Comparison of ENCODE assay signal across 17 cellular contexts in genomic region chr6:33049323-33049722, GRCh38. TPM values are rescaled to one million over a fixed set of nuclear protein-coding genes. Genes with fewer than 3 reads are reported as not detected.
A peak's percentile ranks its signal among the peaks of the same experiment; 100 is the strongest.
DNase-seq lines count a peak whose midpoint lies in the region; ATAC-seq, FAIRE-seq and TF ChIP-seq lines count a peak whose summit lies in the region.
"Had no signal": no experiment of that assay in that cellular context is flagged by ENCODE, and none has a peak within 500 bp of the region (broad histone marks: within the 10 kb centered on the region; RNA-seq: fewer than 3 reads in every experiment).

No MANE protein-coding gene starts in this region.

- H3K4me2 ChIP-seq in hepatocyte = no peak overlapping the region

- H4K20me1 ChIP-seq in hepatocyte (ENCODE audit: insufficient read depth, poor library complexity, severe bottlenecking) = no peaks in the 10 kb centered on the region

- no peaks in the 10 kb centered on the region for H3K36me3 ChIP-seq in hepatocyte (replicated peaks; ENCODE audit: insufficient read depth, low read depth)
- H3K36me3 ChIP-seq: SJCRH30 had no signal

- in situ Hi-C loops in SK-MEL-5 (cut with HindIII; ENCODE audit: low pct_unique_long_range_greater_than_20kb, low sequenced_read_pairs) = no loop called here

- TF ChIP-seq CTCF in AG09309 (IDR thresholded peaks at IDR 0.05; ENCODE audit: control insufficient read depth, insufficient read depth, low read depth, low read length, missing control alignments) (peak; percentile 19), hepatocyte (IDR thresholded peaks at IDR 0.05; ENCODE audit: poor library complexity) (peak; percentile 17)

- DNase-seq in AG09309 (ENCODE audit: low read depth) (no peak), GM18507 (ENCODE audit: extremely low spot score, insufficient read length, low read depth) (no peak), SK-MEL-5 (ENCODE audit: low read depth, low spot score) (peak; percentile 5), hepatocyte (ENCODE audit: low spot score) (no peak), NCI-H2196 (lab: John Stamatoyannopoulos, UW; ENCODE audit: unreplicated experiment) (no peak), frontal cortex (ENCODE audit: low spot score in 2 of 2) (no peak), H4 (ENCODE audit: low spot score) (no peak)
- DNase-seq: activated naive CD8-positive, alpha-beta T cell treated with anti-CD3 and anti-CD28 coated beads for 36 hours; kidney glomerular epithelial cell; NCI-H146; NCI-H774; SJCRH30; stimulated activated CD4-positive, alpha-beta T cell treated with anti-CD3 and anti-CD28 coated beads, Interleukin-4, amount 100 ng/mL, for 1 hour; stimulated activated naive CD4-positive, alpha-beta T cell had no signal

- WGBS in hepatocyte (ENCODE audit: low lambda C conversion rate, missing lambda C conversion rate) = 36% methylated on average over 6 of the region's 6 CpGs

- no peak overlapping the region for H2AFZ ChIP-seq in hepatocyte

- H3K27ac ChIP-seq in hepatocyte = no peak overlapping the region

- H3K9me2 ChIP-seq in hepatocyte (replicated peaks; ENCODE audit: insufficient read depth) = no peaks in the 10 kb centered on the region

- no peaks in the 10 kb centered on the region for H3K9me3 ChIP-seq in hepatocyte (ENCODE audit: low read depth)

- H3K4me1 ChIP-seq in hepatocyte (ENCODE audit: insufficient read depth) = no peaks in the 10 kb centered on the region

- ATAC-seq in HG02623 (IDR thresholded peaks at IDR 0.05; ENCODE audit: unreplicated experiment) = no peak

- peaks cover 4% of the 10 kb centered on the region for H3K27me3 ChIP-seq in hepatocyte
- H3K27me3 ChIP-seq: SJCRH30 had no signal

- H3K4me3 ChIP-seq in AG09309 (ENCODE audit: control insufficient read depth, low read depth, low read length) (no peak overlapping the region), hepatocyte (no peak overlapping the region)
- H3K4me3 ChIP-seq: SJCRH30 had no signal

- FAIRE-seq in GM18507 (lab: Jason Lieb, UNC) (peak; percentile 76), frontal cortex (lab: Jason Lieb, UNC) (no peak)
- FAIRE-seq: colon had no signal

- no peaks in the 10 kb centered on the region for H3K79me2 ChIP-seq in hepatocyte

RNA-seq across cellular contexts. Expression of gene HLA-DPA1, which starts 24.1 kb away (rescaled TPM):
- total RNA-seq in SK-MEL-5 (2014; rRNA removed; shearing (Covaris generic)) = 7.1 and 8.7 TPM in 2 replicates
- 28.7 and 38.0 TPM in 2 replicates for polyA plus RNA-seq in SK-MEL-5 (2015; cell fraction: cytosol; rRNA removed)
- 12.5 and 14.2 TPM in 2 replicates for polyA plus RNA-seq in SK-MEL-5 (2015; cell fraction: nucleus; rRNA removed)
- 2.6 and 5.3 TPM in 2 replicates for total RNA-seq in hepatocyte
- polyA plus RNA-seq in hepatocyte = 1.7 and 4.7 TPM in 2 replicates
- 1.6 TPM for total RNA-seq in frontal cortex
- 5.2 and 5.4 TPM in 2 replicates for total RNA-seq in H4 (2014; rRNA removed; shearing (Covaris generic))
- total RNA-seq: SJCRH30 had no signal

RNA-seq across cellular contexts. Expression of gene HLA-DPB1, which starts 26.5 kb away (rescaled TPM):
- total RNA-seq in SK-MEL-5 (2014; rRNA removed; shearing (Covaris generic)) = 1.7 and 3.5 TPM in 2 replicates
- polyA plus RNA-seq in SK-MEL-5 (2015; cell fraction: cytosol; rRNA removed) = 4.2 and 6.6 TPM in 2 replicates
- polyA plus RNA-seq in SK-MEL-5 (2015; cell fraction: nucleus; rRNA removed) = 3.8 and 4.7 TPM in 2 replicates
- total RNA-seq in hepatocyte = 18.0 and 22.1 TPM in 2 replicates
- 12.4 and 16.0 TPM in 2 replicates for polyA plus RNA-seq in hepatocyte
- 2.4 TPM for total RNA-seq in frontal cortex
- total RNA-seq in H4 (2014; rRNA removed; shearing (Covaris generic)) = 25.4 and 47.3 TPM in 2 replicates
- total RNA-seq: SJCRH30 had no signal

RNA-seq across cellular contexts. Expression of gene HLA-DOA, which starts 39.9 kb away (rescaled TPM):
- 0.13 and 0.16 TPM in 2 replicates for total RNA-seq in SK-MEL-5 (2014; rRNA removed; shearing (Covaris generic))
- 0.83 and 0.98 TPM in 2 replicates for polyA plus RNA-seq in SK-MEL-5 (2015; cell fraction: cytosol; rRNA removed)
- polyA plus RNA-seq in SK-MEL-5 (2015; cell fraction: nucleus; rRNA removed) = 0.62 and 0.68 TPM in 2 replicates
- total RNA-seq in hepatocyte (1.4 and 2.0 TPM in 2 replicates), frontal cortex (0.82 TPM)
- 0.79 and 0.83 TPM in 2 replicates for polyA plus RNA-seq in hepatocyte
- 0.14 TPM in 1 of 2 replicates, not detected in the other for total RNA-seq in H4 (2014; rRNA removed; shearing (Covaris generic))
- total RNA-seq: myocyte had no signal
